20 cellular contexts compared by ENCODE assay signal in the genomic region with DNA sequence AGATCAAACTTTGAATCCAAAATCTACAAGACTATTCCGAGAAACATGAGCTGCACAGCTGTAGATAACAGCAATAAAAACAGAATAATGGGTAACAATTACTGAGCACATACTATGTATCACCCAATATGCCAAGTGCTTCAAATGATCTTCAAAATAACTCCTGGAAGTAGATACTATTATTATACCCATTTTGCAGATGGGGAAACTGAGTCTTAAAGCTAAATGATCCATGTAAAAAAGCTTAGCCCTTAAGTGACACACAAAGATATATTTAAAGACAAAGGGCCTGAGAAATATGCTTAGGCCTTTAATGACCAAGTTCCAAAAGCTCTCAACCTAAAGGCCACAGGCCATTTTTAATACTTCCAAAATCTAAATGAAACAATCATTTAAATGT. TPM values are rescaled to one million over a fixed set of nuclear protein-coding genes. Genes with fewer than 3 reads are reported as not detected.
A peak's percentile ranks its signal among the peaks of the same experiment; 100 is the strongest.
DNase-seq lines count a peak whose midpoint lies in the region; ATAC-seq, FAIRE-seq and TF ChIP-seq lines count a peak whose summit lies in the region.
"Had no signal": no experiment of that assay in that cellular context is flagged by ENCODE, and none has a peak within 500 bp of the region (broad histone marks: within the 10 kb centered on the region; RNA-seq: fewer than 3 reads in every experiment).

No MANE protein-coding gene starts in this region.

- H3K4me3 ChIP-seq in HepG2 (replicated peaks in 1 of 3; ENCODE audit: insufficient read depth in 1 of 3, low read depth in 2 of 3, low read length in 3 of 3) (no peak overlapping the region), right lobe of liver (no peak overlapping the region), Panc1 (ENCODE audit: low read depth in 2 of 2, low read length in 2 of 2) (no peak overlapping the region), suprapubic skin (no peak overlapping the region)
- H3K4me3 ChIP-seq: GM23248 had no signal

- DNase-seq in HepG2 (ENCODE audit: low spot score) (no peak), right lobe of liver (no peak), Panc1 (ENCODE audit: low read depth, low spot score) (no peak), epithelial cell of prostate (ENCODE audit: low read depth, low spot score) (no peak), suprapubic skin (ENCODE audit: low spot score in 2 of 2) (no peak), NCI-H345 treated with DMSO at 0.1 percent for 48 hours (lab: John Stamatoyannopoulos, UW; ENCODE audit: unreplicated experiment) (no peak)
- DNase-seq: ACHN; BE2C; C1 segment of cervical spinal cord; CD4-positive, CD25-positive, alpha-beta regulatory T cell; CD8-positive, alpha-beta memory T cell; COR-L47; DMS 273 treated with DMSO at 0.1 percent for 48 hours; DMS53; GM23248; H9 had no signal

- no peak for TF ChIP-seq RAD21 in HepG2 (CRISPR knock-in tag; IDR thresholded peaks at IDR 0.05)

- TF ChIP-seq EP300 in HepG2 (IDR thresholded peaks at IDR 0.05; ENCODE audit: low read depth in 2 of 2, low read length in 2 of 2) (no peak), HepG2 (CRISPR knock-in tag; IDR thresholded peaks at IDR 0.05; ENCODE audit: borderline replicate concordance) (no peak), suprapubic skin (IDR thresholded peaks at IDR 0.05) (no peak)

- POLR2A ChIA-PET in HepG2 (lab: Yijun Ruan, JAX) = interaction anchor here (1.2 kb wide), 1 partner anchor 19 kb away, joined by 4 read pairs; a partner anchor contains a TSS
- POLR2A ChIA-PET in Panc1 (lab: Charles Lee) = interaction anchor here (0.5 to 0.6 kb wide), 2 partner anchors 231 to 347 kb away, joined by 3 to 9 read pairs; no protein-coding TSS in a partner anchor

- WGBS in HepG2 (ENCODE audit: low lambda C conversion rate) = 100% methylated on average over 1 of the region's 1 CpG
- 100% methylated on average over 1 of the region's 1 CpG for WGBS in right lobe of liver (ENCODE audit: insufficient coverage, low coverage, low lambda C conversion rate, missing lambda C conversion rate)
- 80% methylated on average over 1 of the region's 1 CpG for WGBS in suprapubic skin

- H3K9ac ChIP-seq in HepG2 (ENCODE audit: insufficient read depth, low read depth, low read length) = no peak overlapping the region
- H3K9ac ChIP-seq: GM23248 had no signal

- in situ Hi-C loops in HepG2 (cut with HindIII; ENCODE audit: extremely low pct_ligation_motif_present, low pct_unique_long_range_greater_than_20kb) = no loop called here
- in situ Hi-C loops in Panc1 (cut with HindIII; ENCODE audit: low pct_unique_long_range_greater_than_20kb, low sequenced_read_pairs) = no loop called here

- H2AFZ ChIP-seq in HepG2 (ENCODE audit: low read length) = no peak overlapping the region
- H2AFZ ChIP-seq: GM23248 had no signal

- CTCF ChIA-PET in HepG2 (lab: Yijun Ruan, JAX; ENCODE audit: low intra/inter-chr PET ratio, low total read pairs) = no interaction called here
- CTCF ChIA-PET in Panc1 (lab: Charles Lee) = no interaction called here

- no peak for FAIRE-seq in HepG2 (lab: Jason Lieb, UNC)
- FAIRE-seq: G401.6, GM12891, GM19239 had no signal

- H3K4me1 ChIP-seq in HepG2 (ENCODE audit: insufficient read depth, low read length) (peaks cover 53% of the 10 kb centered on the region), right lobe of liver (peaks cover 0 to 10% (median 0%) of the 10 kb centered on the region in 4 donors), Panc1 (ENCODE audit: control insufficient read depth, insufficient read depth, low read length) (peaks cover 13% of the 10 kb centered on the region), suprapubic skin (peaks cover 22% of the 10 kb centered on the region)
- H3K4me1 ChIP-seq: BE2C had no signal

- BruUV-seq in HepG2 (replicated peaks; lab: Mats Ljungman, UMichigan) (no TSS peak), Panc1 (replicated peaks; lab: Mats Ljungman, UMichigan) (TSS peak; percentile 34)

- H3K36me3 ChIP-seq in HepG2 (replicated peaks in 1 of 2; ENCODE audit: control insufficient read depth in 1 of 2, insufficient read depth in 2 of 2, low read length in 2 of 2) (no peaks in the 10 kb centered on the region), right lobe of liver (no peaks in the 10 kb centered on the region), Panc1 (ENCODE audit: control insufficient read depth, insufficient read depth, low read length) (no peaks in the 10 kb centered on the region), suprapubic skin (no peaks in the 10 kb centered on the region)
- H3K36me3 ChIP-seq: BE2C had no signal

- H3K9me3 ChIP-seq in HepG2 (ENCODE audit: low read length) (no peaks in the 10 kb centered on the region), right lobe of liver (no peaks in the 10 kb centered on the region), Panc1 (ENCODE audit: control insufficient read depth, insufficient read depth, low read depth, low read length) (no peaks in the 10 kb centered on the region), suprapubic skin (no peaks in the 10 kb centered on the region)
- H3K9me3 ChIP-seq: BE2C had no signal

- intact Hi-C loops in HepG2 (cut with micrococcal nuclease; ENCODE audit: unreplicated experiment) = no loop called here
- intact Hi-C loops in right lobe of liver (cut with DNase I) = no loop called here
- intact Hi-C loops in Panc1 (cut with micrococcal nuclease; ENCODE audit: unreplicated experiment) = no loop called here

- H3K27me3 ChIP-seq in HepG2 (ENCODE audit: control insufficient read depth in 1 of 2, insufficient read depth in 2 of 2, low read length in 2 of 2) (no peaks in the 10 kb centered on the region), right lobe of liver (no peaks in the 10 kb centered on the region), Panc1 (ENCODE audit: control insufficient read depth, insufficient read depth, low read length) (no peaks in the 10 kb centered on the region), suprapubic skin (no peaks in the 10 kb centered on the region)
- H3K27me3 ChIP-seq: BE2C had no signal

- peaks cover 15% of the 10 kb centered on the region for H4K20me1 ChIP-seq in HepG2 (ENCODE audit: insufficient read depth, low read length)

- ATAC-seq in HepG2 (no peak), right lobe of liver (no peak), Panc1 (no peak), GM21390 (IDR thresholded peaks at IDR 0.05; ENCODE audit: unreplicated experiment) (no peak)

- no peak overlapping the region for H3K4me2 ChIP-seq in HepG2 (ENCODE audit: low read depth, low read length)

- H3K27ac ChIP-seq in HepG2 (ENCODE audit: extremely low read length, insufficient read depth, low read length) = no peak overlapping the region
- H3K27ac ChIP-seq in right lobe of liver = no peak overlapping the region
- H3K27ac ChIP-seq in Panc1 (ENCODE audit: low read length) = no peak overlapping the region
- H3K27ac ChIP-seq in epithelial cell of prostate = peak overlapping the region; percentile 63
- H3K27ac ChIP-seq in suprapubic skin = no peak overlapping the region
- H3K27ac ChIP-seq: GM23248 had no signal

- TF ChIP-seq CTCF in HepG2 (CRISPR knock-in tag; IDR thresholded peaks at IDR 0.05) (no peak), right lobe of liver (IDR thresholded peaks at IDR 0.05) (no peak), Panc1 (IDR thresholded peaks at IDR 0.05) (no peak), suprapubic skin (IDR thresholded peaks at IDR 0.05) (no peak)

- peaks cover 88% of the 10 kb centered on the region for H3K79me2 ChIP-seq in HepG2 (ENCODE audit: insufficient read depth, low read length)

- TF ChIP-seq POLR2A in HepG2 (IDR thresholded peaks at IDR 0.05; ENCODE audit: insufficient read depth in 1 of 2, low read depth in 2 of 2, low read length in 2 of 2) (no peak), right lobe of liver (IDR thresholded peaks at IDR 0.05) (no peak), suprapubic skin (IDR thresholded peaks at IDR 0.05) (no peak)

RNA-seq across cellular contexts. Expression of a gene that starts 18.4 kb away (rescaled TPM):
- total RNA-seq in HepG2 (2016; rRNA removed; fragmentation: Illumina TruSeq; extraction: Trizol) (29.1 and 31.4 TPM in 2 replicates), right lobe of liver (10 to 100 TPM; 21.1 to 38.8 (median 28.0) TPM), Panc1 (2021; ENCODE audit: unreplicated experiment) (135 TPM), suprapubic skin (10 to 100 TPM; 29.0 to 79.2 (median 31.1) TPM)
- 23.6 and 27.7 TPM in 2 replicates for total RNA-seq in HepG2 (2016; cell fraction: cytosol; rRNA removed; fragmentation: Illumina TruSeq; extraction: Trizol; ENCODE audit: low read depth)
- 27.1 and 27.9 TPM in 2 replicates for total RNA-seq in HepG2 (2016; cell fraction: insoluble cytoplasmic fraction; rRNA removed; fragmentation: Illumina TruSeq; extraction: Trizol)
- 34.9 and 39.7 TPM in 2 replicates for total RNA-seq in HepG2 (2016; cell fraction: membrane; rRNA removed; fragmentation: Illumina TruSeq; extraction: Trizol)
- total RNA-seq in HepG2 (2016; cell fraction: nucleus; rRNA removed; fragmentation: Illumina TruSeq; extraction: Trizol) = 13.9 and 19.8 TPM in 2 replicates
- 5.3 and 7.1 TPM in 2 replicates for polyA plus RNA-seq in HepG2 (2011; rRNA removed)
- polyA plus RNA-seq in HepG2 (2011; cell fraction: cytosol; rRNA removed) = 5.4 and 8.4 TPM in 2 replicates
- polyA plus RNA-seq in HepG2 (2011; cell fraction: nucleus; rRNA removed) = 2.7 and 4.4 TPM in 2 replicates
- polyA plus RNA-seq in HepG2 (2012) = 8.7 and 10.0 TPM in 2 replicates
- polyA plus RNA-seq in HepG2 (2016; cell fraction: cytosol; fragmentation: Illumina TruSeq; extraction: Trizol; ENCODE audit: low read depth) = 45.4 and 52.0 TPM in 2 replicates
- 20.1 and 20.9 TPM in 2 replicates for polyA plus RNA-seq in HepG2 (2016; cell fraction: insoluble cytoplasmic fraction; fragmentation: Illumina TruSeq; extraction: Trizol; ENCODE audit: low read depth)
- 31.9 and 38.5 TPM in 2 replicates for polyA plus RNA-seq in HepG2 (2016; cell fraction: membrane; fragmentation: Illumina TruSeq; extraction: Trizol; ENCODE audit: low read depth)
- 25.8 and 29.3 TPM in 2 replicates for polyA plus RNA-seq in HepG2 (2016; cell fraction: nucleus; fragmentation: Illumina TruSeq; extraction: Trizol; ENCODE audit: insufficient read depth, low read depth)
- 2.4 and 4.6 TPM in 2 replicates for polyA minus RNA-seq in HepG2 (2011; rRNA and poly(A)+ RNA removed; ENCODE audit: low replicate concordance)
- 9.3 and 9.6 TPM in 2 replicates for polyA minus RNA-seq in HepG2 (2011; cell fraction: cytosol; rRNA and poly(A)+ RNA removed)
- polyA minus RNA-seq in HepG2 (2011; cell fraction: nucleus; rRNA and poly(A)+ RNA removed) = 6.3 and 7.8 TPM in 2 replicates
- polyA plus RNA-seq in Panc1 (2012; ENCODE audit: insufficient read length) = 42.3 TPM

RNA-seq across cellular contexts. Expression of a gene that starts 37.1 kb away (rescaled TPM):
- total RNA-seq in HepG2 (2016; rRNA removed; fragmentation: Illumina TruSeq; extraction: Trizol) (42.7 and 51.4 TPM in 2 replicates), right lobe of liver (10 to 100 TPM; 29.6 to 53.3 (median 38.2) TPM), Panc1 (2021; ENCODE audit: unreplicated experiment) (88.3 TPM), suprapubic skin (100 to 1,000 TPM in 2 of 4 donors, 10 to 100 TPM in 2; 78.6 to 127 (median 97.5) TPM)
- 10.6 and 12.0 TPM in 2 replicates for total RNA-seq in HepG2 (2016; cell fraction: cytosol; rRNA removed; fragmentation: Illumina TruSeq; extraction: Trizol; ENCODE audit: low read depth)
- total RNA-seq in HepG2 (2016; cell fraction: insoluble cytoplasmic fraction; rRNA removed; fragmentation: Illumina TruSeq; extraction: Trizol) = 38.0 and 48.1 TPM in 2 replicates
- 16.5 and 17.1 TPM in 2 replicates for total RNA-seq in HepG2 (2016; cell fraction: membrane; rRNA removed; fragmentation: Illumina TruSeq; extraction: Trizol)
- 121 and 123 TPM in 2 replicates for total RNA-seq in HepG2 (2016; cell fraction: nucleus; rRNA removed; fragmentation: Illumina TruSeq; extraction: Trizol)
- 34.9 and 42.3 TPM in 2 replicates for polyA plus RNA-seq in HepG2 (2011; rRNA removed)
- polyA plus RNA-seq in HepG2 (2011; cell fraction: cytosol; rRNA removed) = 15.7 and 25.3 TPM in 2 replicates
- 46.2 and 51.3 TPM in 2 replicates for polyA plus RNA-seq in HepG2 (2011; cell fraction: nucleus; rRNA removed)
- 44.1 and 47.8 TPM in 2 replicates for polyA plus RNA-seq in HepG2 (2012)
- polyA plus RNA-seq in HepG2 (2016; cell fraction: cytosol; fragmentation: Illumina TruSeq; extraction: Trizol; ENCODE audit: low read depth) = 0.93 and 1.1 TPM in 2 replicates
- 22.2 and 27.2 TPM in 2 replicates for polyA plus RNA-seq in HepG2 (2016; cell fraction: insoluble cytoplasmic fraction; fragmentation: Illumina TruSeq; extraction: Trizol; ENCODE audit: low read depth)
- 2.7 and 3.3 TPM in 2 replicates for polyA plus RNA-seq in HepG2 (2016; cell fraction: membrane; fragmentation: Illumina TruSeq; extraction: Trizol; ENCODE audit: low read depth)
- polyA plus RNA-seq in HepG2 (2016; cell fraction: nucleus; fragmentation: Illumina TruSeq; extraction: Trizol; ENCODE audit: insufficient read depth, low read depth) = 68.6 and 81.1 TPM in 2 replicates
- 45.1 and 116 TPM in 2 replicates for polyA minus RNA-seq in HepG2 (2011; rRNA and poly(A)+ RNA removed; ENCODE audit: low replicate concordance)
- polyA minus RNA-seq in HepG2 (2011; cell fraction: cytosol; rRNA and poly(A)+ RNA removed) = 51.2 and 58.4 TPM in 2 replicates
- polyA minus RNA-seq in HepG2 (2011; cell fraction: nucleus; rRNA and poly(A)+ RNA removed) = 378 and 386 TPM in 2 replicates
- polyA plus RNA-seq in Panc1 (2012; ENCODE audit: insufficient read length) = 28.9 TPM
